Comparison of ENCODE assay signal across 1 cellular context in genomic region chr9:111957856-111958631, GRCh38.
TF ChIP-seq lines count a peak whose summit lies in the region.

No MANE protein-coding gene starts in this region.

TF ChIP-seq in GM12878, 131 proteins besides CTCF, POLR2A, EP300 and RAD21 (continued from another document and continues in another):
- TF ChIP-seq, protein P1, sequence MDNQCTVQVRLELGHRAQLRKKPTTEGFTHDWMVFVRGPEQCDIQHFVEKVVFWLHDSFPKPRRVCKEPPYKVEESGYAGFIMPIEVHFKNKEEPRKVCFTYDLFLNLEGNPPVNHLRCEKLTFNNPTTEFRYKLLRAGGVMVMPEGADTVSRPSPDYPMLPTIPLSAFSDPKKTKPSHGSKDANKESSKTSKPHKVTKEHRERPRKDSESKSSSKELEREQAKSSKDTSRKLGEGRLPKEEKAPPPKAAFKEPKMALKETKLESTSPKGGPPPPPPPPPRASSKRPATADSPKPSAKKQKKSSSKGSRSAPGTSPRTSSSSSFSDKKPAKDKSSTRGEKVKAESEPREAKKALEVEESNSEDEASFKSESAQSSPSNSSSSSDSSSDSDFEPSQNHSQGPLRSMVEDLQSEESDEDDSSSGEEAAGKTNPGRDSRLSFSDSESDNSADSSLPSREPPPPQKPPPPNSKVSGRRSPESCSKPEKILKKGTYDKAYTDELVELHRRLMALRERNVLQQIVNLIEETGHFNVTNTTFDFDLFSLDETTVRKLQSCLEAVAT (IDR thresholded peaks at IDR 0.05): peak; percentile 33; the same call in 1 of the 2 replicates
- no peak for TF ChIP-seq SMAD5 (IDR thresholded peaks at IDR 0.05; ENCODE audit: low read depth)
- TF ChIP-seq SP1 (IDR thresholded peaks at IDR 0.05; ENCODE audit: low read depth, low read length): no peak
- no peak for TF ChIP-seq SREBF1 (IDR thresholded peaks at IDR 0.05; ENCODE audit: low read length)
- TF ChIP-seq NR2C2 (IDR thresholded peaks at IDR 0.05; ENCODE audit: borderline replicate concordance, control insufficient read depth, insufficient read length, low read depth): no peak
- TF ChIP-seq YBX1 (IDR thresholded peaks at IDR 0.05): 0 out of 2 replicates have a peak, but pooled peaks have one; percentile 26
- no peak for TF ChIP-seq CEBPB (IDR thresholded peaks at IDR 0.05; ENCODE audit: borderline replicate concordance in 1 of 2, low read depth in 2 of 2, low read length in 2 of 2)
- no peak for TF ChIP-seq CHD4 (IDR thresholded peaks at IDR 0.05)
- TF ChIP-seq SUPT20H (IDR thresholded peaks at IDR 0.05; ENCODE audit: borderline replicate concordance, control insufficient read depth, low read depth, low read length): no peak
- no peak for TF ChIP-seq ZNF622 (IDR thresholded peaks at IDR 0.05)
- no peak for TF ChIP-seq RFX5 (IDR thresholded peaks at IDR 0.05; ENCODE audit: low read depth, low read length)
- TF ChIP-seq ETV6 (conservative IDR thresholded peaks at IDR 0.05 in 1 of 2, IDR thresholded peaks at IDR 0.05 in 1 of 2; ENCODE audit: borderline replicate concordance in 1 of 2, low read depth in 1 of 2): peak in 1 of 2 experiments; percentile 76; a peak in 1 of 4 replicates
- TF ChIP-seq TCF7 (IDR thresholded peaks at IDR 0.05; ENCODE audit: borderline replicate concordance): no peak
- TF ChIP-seq SRF (IDR thresholded peaks at IDR 0.05; ENCODE audit: low read depth in 2 of 2, low read length in 2 of 2): no peak
- no peak for TF ChIP-seq TCF3 (IDR thresholded peaks at IDR 0.05; ENCODE audit: borderline replicate concordance, insufficient read depth, low read depth, low read length)
- peak; percentile 22; the same call in 1 of the 2 replicates for TF ChIP-seq IKZF1 (conservative IDR thresholded peaks at IDR 0.05)
- no peak for TF ChIP-seq ZBED1 (IDR thresholded peaks at IDR 0.05; ENCODE audit: borderline replicate concordance)
- TF ChIP-seq NBN (IDR thresholded peaks at IDR 0.05): peak; percentile 75
- TF ChIP-seq KLF5 (IDR thresholded peaks at IDR 0.05; ENCODE audit: partially characterized antibody): no peak
- TF ChIP-seq SMARCA5 (IDR thresholded peaks at IDR 0.05): no peak
- TF ChIP-seq, protein P2, sequence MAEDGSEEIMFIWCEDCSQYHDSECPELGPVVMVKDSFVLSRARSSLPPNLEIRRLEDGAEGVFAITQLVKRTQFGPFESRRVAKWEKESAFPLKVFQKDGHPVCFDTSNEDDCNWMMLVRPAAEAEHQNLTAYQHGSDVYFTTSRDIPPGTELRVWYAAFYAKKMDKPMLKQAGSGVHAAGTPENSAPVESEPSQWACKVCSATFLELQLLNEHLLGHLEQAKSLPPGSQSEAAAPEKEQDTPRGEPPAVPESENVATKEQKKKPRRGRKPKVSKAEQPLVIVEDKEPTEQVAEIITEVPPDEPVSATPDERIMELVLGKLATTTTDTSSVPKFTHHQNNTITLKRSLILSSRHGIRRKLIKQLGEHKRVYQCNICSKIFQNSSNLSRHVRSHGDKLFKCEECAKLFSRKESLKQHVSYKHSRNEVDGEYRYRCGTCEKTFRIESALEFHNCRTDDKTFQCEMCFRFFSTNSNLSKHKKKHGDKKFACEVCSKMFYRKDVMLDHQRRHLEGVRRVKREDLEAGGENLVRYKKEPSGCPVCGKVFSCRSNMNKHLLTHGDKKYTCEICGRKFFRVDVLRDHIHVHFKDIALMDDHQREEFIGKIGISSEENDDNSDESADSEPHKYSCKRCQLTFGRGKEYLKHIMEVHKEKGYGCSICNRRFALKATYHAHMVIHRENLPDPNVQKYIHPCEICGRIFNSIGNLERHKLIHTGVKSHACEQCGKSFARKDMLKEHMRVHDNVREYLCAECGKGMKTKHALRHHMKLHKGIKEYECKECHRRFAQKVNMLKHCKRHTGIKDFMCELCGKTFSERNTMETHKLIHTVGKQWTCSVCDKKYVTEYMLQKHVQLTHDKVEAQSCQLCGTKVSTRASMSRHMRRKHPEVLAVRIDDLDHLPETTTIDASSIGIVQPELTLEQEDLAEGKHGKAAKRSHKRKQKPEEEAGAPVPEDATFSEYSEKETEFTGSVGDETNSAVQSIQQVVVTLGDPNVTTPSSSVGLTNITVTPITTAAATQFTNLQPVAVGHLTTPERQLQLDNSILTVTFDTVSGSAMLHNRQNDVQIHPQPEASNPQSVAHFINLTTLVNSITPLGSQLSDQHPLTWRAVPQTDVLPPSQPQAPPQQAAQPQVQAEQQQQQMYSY (CRISPR knock-in tag; IDR thresholded peaks at IDR 0.05): no peak
- no peak for TF ChIP-seq BMI1 (IDR thresholded peaks at IDR 0.05; ENCODE audit: borderline replicate concordance)
- TF ChIP-seq NR2C1 (IDR thresholded peaks at IDR 0.05): no peak
- no peak for TF ChIP-seq STAT1 (conservative IDR thresholded peaks at IDR 0.05)
- no peak for TF ChIP-seq ESRRA (IDR thresholded peaks at IDR 0.05; ENCODE audit: low read length)
- no peak for TF ChIP-seq FOXM1 (IDR thresholded peaks at IDR 0.05; ENCODE audit: low read depth, low read length)
- TF ChIP-seq HCFC1 (IDR thresholded peaks at IDR 0.05; ENCODE audit: low read length): no peak
- no peak for TF ChIP-seq ZNF274 (IDR thresholded peaks at IDR 0.05; ENCODE audit: insufficient read depth, insufficient read length)
- no peak for TF ChIP-seq ZNF687 (IDR thresholded peaks at IDR 0.05)
- no peak for TF ChIP-seq SMC3 (IDR thresholded peaks at IDR 0.05; ENCODE audit: borderline replicate concordance, low read length)
- TF ChIP-seq BCLAF1 (IDR thresholded peaks at IDR 0.05): no peak
- no peak for TF ChIP-seq HDAC2 (IDR thresholded peaks at IDR 0.05)
- no peak for TF ChIP-seq EZH2 (IDR thresholded peaks at IDR 0.05; ENCODE audit: borderline replicate concordance, control insufficient read depth, low read depth, low read length)
- no peak for TF ChIP-seq HSF1 (IDR thresholded peaks at IDR 0.05; ENCODE audit: low read depth, low read length)
- no peak for TF ChIP-seq JUND (IDR thresholded peaks at IDR 0.05; ENCODE audit: low read depth, low read length)
- TF ChIP-seq CREM (IDR thresholded peaks at IDR 0.05; ENCODE audit: low read depth): no peak
- TF ChIP-seq, protein P3, sequence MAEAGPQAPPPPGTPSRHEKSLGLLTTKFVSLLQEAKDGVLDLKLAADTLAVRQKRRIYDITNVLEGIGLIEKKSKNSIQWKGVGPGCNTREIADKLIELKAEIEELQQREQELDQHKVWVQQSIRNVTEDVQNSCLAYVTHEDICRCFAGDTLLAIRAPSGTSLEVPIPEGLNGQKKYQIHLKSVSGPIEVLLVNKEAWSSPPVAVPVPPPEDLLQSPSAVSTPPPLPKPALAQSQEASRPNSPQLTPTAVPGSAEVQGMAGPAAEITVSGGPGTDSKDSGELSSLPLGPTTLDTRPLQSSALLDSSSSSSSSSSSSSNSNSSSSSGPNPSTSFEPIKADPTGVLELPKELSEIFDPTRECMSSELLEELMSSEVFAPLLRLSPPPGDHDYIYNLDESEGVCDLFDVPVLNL (IDR thresholded peaks at IDR 0.05; ENCODE audit: low read depth, low read length): no peak
- TF ChIP-seq, protein P4, sequence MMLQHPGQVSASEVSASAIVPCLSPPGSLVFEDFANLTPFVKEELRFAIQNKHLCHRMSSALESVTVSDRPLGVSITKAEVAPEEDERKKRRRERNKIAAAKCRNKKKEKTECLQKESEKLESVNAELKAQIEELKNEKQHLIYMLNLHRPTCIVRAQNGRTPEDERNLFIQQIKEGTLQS (IDR thresholded peaks at IDR 0.05; ENCODE audit: borderline replicate concordance, extremely low read depth, low read depth, low read length): no peak
- TF ChIP-seq WRNIP1 (IDR thresholded peaks at IDR 0.05; ENCODE audit: borderline replicate concordance, low read depth, low read length): no peak
- TF ChIP-seq PML (IDR thresholded peaks at IDR 0.05; ENCODE audit: low read length): no peak
- TF ChIP-seq EED (IDR thresholded peaks at IDR 0.05; ENCODE audit: low read depth): 0 out of 2 replicates have a peak, but pooled peaks have one; percentile 51
- TF ChIP-seq LARP7 (IDR thresholded peaks at IDR 0.05): no peak
- no peak for TF ChIP-seq SUZ12 (IDR thresholded peaks at IDR 0.05; ENCODE audit: unreplicated experiment)
- TF ChIP-seq NRF1 (conservative IDR thresholded peaks at IDR 0.05; ENCODE audit: low read depth, low read length): 0 out of 2 replicates have a peak, but pooled peaks have one; percentile 12
- no peak for TF ChIP-seq NR2F1 (conservative IDR thresholded peaks at IDR 0.05)
- TF ChIP-seq BCL11A (IDR thresholded peaks at IDR 0.05; ENCODE audit: low read depth, low read length): no peak
- no peak for TF ChIP-seq MEF2B (IDR thresholded peaks at IDR 0.05; ENCODE audit: partially characterized antibody, poor library complexity, severe bottlenecking)
- no peak for TF ChIP-seq BACH1 (IDR thresholded peaks at IDR 0.05; ENCODE audit: borderline replicate concordance)
- TF ChIP-seq TARDBP (IDR thresholded peaks at IDR 0.05; ENCODE audit: borderline replicate concordance): no peak
- TF ChIP-seq MTA2 (IDR thresholded peaks at IDR 0.05; ENCODE audit: low read depth): peak; percentile 48
- TF ChIP-seq ZBTB11 (CRISPR knock-in tag; IDR thresholded peaks at IDR 0.05): no peak
